ENCODE assay signal across 18 cellular contexts in the genomic region with DNA sequence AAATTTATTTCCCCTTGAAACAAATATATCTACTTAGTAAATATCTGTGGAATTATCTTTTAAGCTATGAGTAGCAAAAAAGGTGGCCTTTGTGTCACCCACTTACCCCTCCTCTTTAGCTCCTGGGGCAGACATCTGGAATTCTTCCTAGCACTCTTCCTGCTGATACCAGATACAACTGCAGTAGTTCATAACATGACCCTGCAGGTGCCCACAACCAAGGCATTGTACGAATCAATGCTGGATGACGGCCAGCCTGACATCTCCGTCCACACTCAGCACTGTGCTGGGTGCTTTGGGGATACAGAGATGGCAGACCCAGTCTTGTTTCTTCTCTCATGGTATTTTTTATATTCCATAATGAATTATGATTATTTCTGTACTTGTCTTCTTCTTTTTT.
"Had no signal": no experiment of that assay in that cellular context is flagged by ENCODE, and none has a peak within 500 bp of the region (broad histone marks: within the 10 kb centered on the region; RNA-seq: fewer than 3 reads in every experiment).

No MANE protein-coding gene starts in this region.

- ATAC-seq: left ventricle myocardium superior; psoas muscle; right lobe of liver; stimulated activated naive CD8-positive, alpha-beta T cell treated with anti-CD3 and anti-CD28 coated beads, Interleukin-15, Interleukin-2, amounts not matched to agents 100 U/mL and 50 U/mL, for 24 hours had no signal

- H3K9me3 Mint-ChIP-seq: activated CD4-positive, alpha-beta memory T cell treated with anti-CD3 and anti-CD28 coated beads, Interleukin-2, amount 10 ng/mL, durations not matched to agents 7 days and 5 days; memory B cell had no signal

- H3K4me3 Mint-ChIP-seq: activated CD4-positive, alpha-beta memory T cell treated with anti-CD3 and anti-CD28 coated beads, Interleukin-2, amount 10 ng/mL, durations not matched to agents 7 days and 5 days; memory B cell had no signal

- H3K27me3 ChIP-seq: ascending aorta, breast epithelium, dorsolateral prefrontal cortex, right lobe of liver, suprapubic skin, upper lobe of left lung had no signal

- H3K4me3 ChIP-seq: ascending aorta, breast epithelium, dorsolateral prefrontal cortex, psoas muscle, right lobe of liver, smooth muscle cell, suprapubic skin, upper lobe of left lung had no signal

- H3K9me3 ChIP-seq: ascending aorta, breast epithelium, psoas muscle, right lobe of liver, suprapubic skin, upper lobe of left lung had no signal

- H3K36me3 ChIP-seq: ascending aorta, breast epithelium, right lobe of liver, suprapubic skin, upper lobe of left lung, WERI-Rb-1 had no signal

- H3K27ac ChIP-seq: ascending aorta, breast epithelium, psoas muscle, right lobe of liver, suprapubic skin, WERI-Rb-1 had no signal

- DNase-seq: activated CD4-positive, alpha-beta memory T cell treated with anti-CD3 and anti-CD28 coated beads, Interleukin-2, amount 10 ng/mL, durations not matched to agents 7 days and 5 days; activated CD4-positive, alpha-beta T cell treated with anti-CD3 and anti-CD28 coated beads for 4 hours; activated naive CD4-positive, alpha-beta T cell treated with Interleukin-2 at 50 U/mL for 16 hours; erythroblast; kidney; left ventricle myocardium superior; psoas muscle; right lobe of liver; stimulated activated naive CD8-positive, alpha-beta T cell treated with anti-CD3 and anti-CD28 coated beads, Interleukin-15, Interleukin-2, amounts not matched to agents 100 U/mL and 50 U/mL, for 24 hours; T-helper 1 cell; upper lobe of left lung; WERI-Rb-1 had no signal

- H3K27ac Mint-ChIP-seq: activated CD4-positive, alpha-beta memory T cell treated with anti-CD3 and anti-CD28 coated beads, Interleukin-2, amount 10 ng/mL, durations not matched to agents 7 days and 5 days; memory B cell had no signal

- H3K36me3 Mint-ChIP-seq: memory B cell had no signal

- H3K4me1 ChIP-seq: right lobe of liver had no signal
